14 cellular contexts compared by ENCODE assay signal in genomic region chr10:78600121-78600665, GRCh38.
DNase-seq lines count a peak whose midpoint lies in the region; ATAC-seq and TF ChIP-seq lines count a peak whose summit lies in the region.
"Had no signal": no experiment of that assay in that cellular context is flagged by ENCODE, and none has a peak within 500 bp of the region (broad histone marks: within the 10 kb centered on the region; RNA-seq: fewer than 3 reads in every experiment).

No MANE protein-coding gene starts in this region.

- no peaks in the 10 kb centered on the region for H3K27me3 ChIP-seq in thyroid gland
- H3K27me3 ChIP-seq in stomach: no peaks in the 10 kb centered on the region
- H3K27me3 ChIP-seq: BLaER1 had no signal

- no peak overlapping the region for H3K4me3 Mint-ChIP-seq in activated CD8-positive, alpha-beta memory T cell treated with anti-CD3 and anti-CD28 coated beads, Interleukin-2, amount 10 ng/mL, durations not matched to agents 7 days and 5 days
- H3K4me3 Mint-ChIP-seq: CD4-positive, CD25-positive, alpha-beta regulatory T cell; IgD-negative memory B cell had no signal

- intact Hi-C loops in thyroid gland (cut with DNase I) (no loop called here), stomach (cut with DNase I; ENCODE audit: low total_unique reads) (no loop called here)

- peak; percentile 9 for DNase-seq in activated CD8-positive, alpha-beta memory T cell treated with anti-CD3 and anti-CD28 coated beads, Interleukin-2, amount 10 ng/mL, durations not matched to agents 7 days and 5 days
- no peak for DNase-seq in activated CD8-positive, alpha-beta memory T cell treated with anti-CD3 and anti-CD28 coated beads for 24 hours
- DNase-seq in islet precursor cell (peak; percentile 50), thyroid gland (peak; percentile 61 to 66), stomach (no peak), iPS-NIHi7 (ENCODE audit: extremely low spot score) (no peak)
- no peak for DNase-seq in effector CD8-positive, alpha-beta T cell (lab: John Stamatoyannopoulos, UW)
- DNase-seq: CD4-positive, CD25-positive, alpha-beta regulatory T cell; DMS79 had no signal

- ATAC-seq in activated CD8-positive, alpha-beta memory T cell treated with anti-CD3 and anti-CD28 coated beads, Interleukin-2, amount 10 ng/mL, durations not matched to agents 7 days and 5 days: no peak
- ATAC-seq: GM12878, HCT116 had no signal

- CTCF ChIA-PET in activated CD8-positive, alpha-beta memory T cell treated with anti-CD3 and anti-CD28 coated beads, Interleukin-2, amount 10 ng/mL, durations not matched to agents 7 days and 5 days (lab: Charles Lee): no interaction called here

- no peak overlapping the region for H3K27ac Mint-ChIP-seq in activated CD8-positive, alpha-beta memory T cell treated with anti-CD3 and anti-CD28 coated beads, Interleukin-2, amount 10 ng/mL, durations not matched to agents 7 days and 5 days
- H3K27ac Mint-ChIP-seq: CD4-positive, CD25-positive, alpha-beta regulatory T cell; IgD-negative memory B cell had no signal

- WGBS in thyroid gland, 2 donors: 30 to 34% methylated on average over 5 of the region's 5 CpGs
- WGBS in stomach, 5 donors: 70 to 83% (median 81%) methylated on average over 5 of the region's 5 CpGs

- H3K4me1 ChIP-seq in thyroid gland (peaks cover 5 to 15% of the 10 kb centered on the region in 2 donors), stomach (no peaks in the 10 kb centered on the region)
- H3K4me1 ChIP-seq: BLaER1 had no signal

- no peaks in the 10 kb centered on the region for H3K36me3 Mint-ChIP-seq in activated CD8-positive, alpha-beta memory T cell treated with anti-CD3 and anti-CD28 coated beads, Interleukin-2, amount 10 ng/mL, durations not matched to agents 7 days and 5 days
- H3K36me3 Mint-ChIP-seq: CD4-positive, CD25-positive, alpha-beta regulatory T cell; IgD-negative memory B cell had no signal

- no peaks in the 10 kb centered on the region for H3K9me3 ChIP-seq in thyroid gland
- H3K9me3 ChIP-seq in stomach: no peaks in the 10 kb centered on the region
- H3K9me3 ChIP-seq: BLaER1 had no signal

- H3K9me3 Mint-ChIP-seq in activated CD8-positive, alpha-beta memory T cell treated with anti-CD3 and anti-CD28 coated beads, Interleukin-2, amount 10 ng/mL, durations not matched to agents 7 days and 5 days (ENCODE audit: low read depth): no peaks in the 10 kb centered on the region
- H3K9me3 Mint-ChIP-seq: CD4-positive, CD25-positive, alpha-beta regulatory T cell; IgD-negative memory B cell had no signal

- TF ChIP-seq CTCF in thyroid gland (IDR thresholded peaks at IDR 0.05) (no peak), stomach (IDR thresholded peaks at IDR 0.05) (no peak)

- no peak for TF ChIP-seq EP300 in stomach (IDR thresholded peaks at IDR 0.05)

- no peak for TF ChIP-seq POLR2A in thyroid gland (IDR thresholded peaks at IDR 0.05)
- TF ChIP-seq POLR2A in stomach (IDR thresholded peaks at IDR 0.05): no peak

- peaks cover 4% of the 10 kb centered on the region for H3K27me3 Mint-ChIP-seq in activated CD8-positive, alpha-beta memory T cell treated with anti-CD3 and anti-CD28 coated beads, Interleukin-2, amount 10 ng/mL, durations not matched to agents 7 days and 5 days
- H3K27me3 Mint-ChIP-seq: CD4-positive, CD25-positive, alpha-beta regulatory T cell had no signal

- H3K36me3 ChIP-seq in thyroid gland (no peaks in the 10 kb centered on the region), stomach (no peaks in the 10 kb centered on the region)
- H3K36me3 ChIP-seq: BLaER1 had no signal

- no peaks in the 10 kb centered on the region for H3K4me1 Mint-ChIP-seq in activated CD8-positive, alpha-beta memory T cell treated with anti-CD3 and anti-CD28 coated beads, Interleukin-2, amount 10 ng/mL, durations not matched to agents 7 days and 5 days
- H3K4me1 Mint-ChIP-seq: CD4-positive, CD25-positive, alpha-beta regulatory T cell; IgD-negative memory B cell had no signal

- H3K4me3 ChIP-seq in thyroid gland (replicated peaks in 1 of 3) (no peak overlapping the region), stomach (no peak overlapping the region)
- H3K4me3 ChIP-seq: BLaER1, GM12878 had no signal

- no peak overlapping the region for H3K27ac ChIP-seq in thyroid gland
- H3K27ac ChIP-seq in stomach: no peak overlapping the region
- H3K27ac ChIP-seq: 22Rv1, BLaER1 had no signal

Comparison
In these comparisons a context has a peak if more than half of its experiments do, and no peak if none do; other contexts are left out.
1. DNase-seq: peak in activated CD8-positive, alpha-beta memory T cell treated with anti-CD3 and anti-CD28 coated beads, Interleukin-2, amount 10 ng/mL, durations not matched to agents 7 days and 5 days (single experiment), islet precursor cell (single experiment) and thyroid gland (2 of 2); none in activated CD8-positive, alpha-beta memory T cell treated with anti-CD3 and anti-CD28 coated beads for 24 hours (single experiment), stomach (single experiment), effector CD8-positive, alpha-beta T cell (single experiment) and iPS-NIHi7 (single experiment).